Comparison of ENCODE assay signal across 9 cellular contexts in the genomic region with DNA sequence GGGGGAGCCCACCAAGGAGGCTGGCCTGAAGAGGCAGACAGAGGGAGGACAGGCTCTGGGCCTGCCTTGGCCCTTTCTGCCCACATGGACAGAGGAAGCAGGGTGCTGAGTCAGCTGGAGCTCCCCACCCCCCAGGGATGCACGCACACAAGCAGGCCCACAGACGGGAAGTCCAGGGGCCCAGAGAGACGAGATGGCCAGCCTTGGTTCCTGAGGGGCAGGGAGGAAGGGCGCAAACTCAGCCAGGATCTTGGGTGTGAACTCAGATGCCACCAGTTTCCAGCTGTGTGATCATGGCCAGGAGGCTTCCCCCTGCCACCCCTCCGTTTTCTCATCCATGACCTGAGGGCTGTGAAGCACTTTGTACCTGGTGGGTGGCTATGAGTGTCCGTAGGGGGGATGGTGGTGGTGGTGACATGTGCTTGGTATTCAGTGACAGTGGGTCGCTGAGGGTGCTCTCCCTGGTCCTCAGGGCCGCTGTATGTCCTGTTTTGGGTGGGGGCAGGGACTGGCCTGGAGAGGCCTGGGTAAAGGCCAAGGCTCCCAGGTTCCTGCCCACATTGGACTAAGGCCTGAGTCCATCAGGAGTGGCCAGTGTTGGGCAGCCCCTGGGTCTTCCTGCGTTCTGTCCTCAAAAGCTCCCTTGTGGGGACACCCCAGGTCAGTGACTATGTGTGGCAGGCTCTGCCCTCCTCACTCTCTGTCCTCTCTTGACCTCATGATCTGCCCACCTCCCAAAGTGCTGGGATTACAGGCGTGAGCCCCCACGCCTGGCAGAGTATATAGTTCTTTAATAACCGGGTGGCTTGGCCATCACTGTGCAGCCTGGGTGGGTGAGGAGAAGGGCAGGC. TPM values are rescaled to one million over a fixed set of nuclear protein-coding genes. Genes with fewer than 3 reads are reported as not detected.
DNase-seq lines count a peak whose midpoint lies in the region; ATAC-seq and TF ChIP-seq lines count a peak whose summit lies in the region.
"Had no signal": no experiment of that assay in that cellular context is flagged by ENCODE, and none has a peak within 500 bp of the region (broad histone marks: within the 10 kb centered on the region; RNA-seq: fewer than 3 reads in every experiment).

No MANE protein-coding gene starts in this region.

- DNase-seq in AG08395 (ENCODE audit: low spot score) (peak; percentile 70), NB4 (ENCODE audit: low read depth) (peak; percentile 74), mesenchymal stem cell (peak; percentile 85), NCI-H524 treated with DMSO at 0.1 percent for 48 hours (lab: John Stamatoyannopoulos, UW) (no peak), COLO829 (ENCODE audit: low spot score) (no peak), NCI-H748 (lab: John Stamatoyannopoulos, UW; ENCODE audit: unreplicated experiment) (no peak)
- no peak for DNase-seq in central memory CD8-positive, alpha-beta T cell (ENCODE audit: low spot score in 2 of 2)

- no peaks in the 10 kb centered on the region for H3K9me3 ChIP-seq in mesenchymal stem cell (ENCODE audit: control insufficient read depth, low read length)

- H3K23ac ChIP-seq in mesenchymal stem cell (ENCODE audit: low read length in 2 of 2) = no peak overlapping the region

- peak overlapping the region; percentile 83 for H2BK120ac ChIP-seq in mesenchymal stem cell (ENCODE audit: low read depth, low read length)

- H3K4me1 ChIP-seq in mesenchymal stem cell (ENCODE audit: control insufficient read depth, insufficient read depth, low read depth, low read length) = peaks cover 66% of the 10 kb centered on the region

- H2AFZ ChIP-seq in mesenchymal stem cell (ENCODE audit: low read depth, low read length) = no peak overlapping the region

- H3K14ac ChIP-seq in mesenchymal stem cell (ENCODE audit: low read length in 2 of 2) = peak overlapping the region; percentile 78 to 88

- H4K8ac ChIP-seq in mesenchymal stem cell (ENCODE audit: low read length) = peak overlapping the region; percentile 92

- peak overlapping the region; percentile 89 for H2AK5ac ChIP-seq in mesenchymal stem cell (ENCODE audit: low read length, severe bottlenecking)

- H3K9ac ChIP-seq in mesenchymal stem cell (ENCODE audit: low read length) = peak overlapping the region; percentile 77

- peak overlapping the region; percentile 16 for H3K4me3 Mint-ChIP-seq in central memory CD8-positive, alpha-beta T cell

- TF ChIP-seq CTCF in NB4 (IDR thresholded peaks at IDR 0.05; ENCODE audit: low read depth, low read length) = no peak

- no peak for TF ChIP-seq POLR2A in NB4 (IDR thresholded peaks at IDR 0.05; ENCODE audit: extremely low read depth, insufficient read length)

- H3K4ac ChIP-seq in mesenchymal stem cell (ENCODE audit: low read depth in 1 of 2, low read length in 2 of 2) = peak overlapping the region; percentile 94 to 96

- H4K91ac ChIP-seq in mesenchymal stem cell (ENCODE audit: low read length) = peak overlapping the region; percentile 83

- H2BK5ac ChIP-seq in mesenchymal stem cell (ENCODE audit: low read depth, low read length, poor library complexity, severe bottlenecking) = peak overlapping the region; percentile 32

- peak overlapping the region; percentile 97 to 99 for H2BK12ac ChIP-seq in mesenchymal stem cell (ENCODE audit: low read length in 2 of 2)

- no peaks in the 10 kb centered on the region for H3K9me3 Mint-ChIP-seq in central memory CD8-positive, alpha-beta T cell
- H3K9me3 Mint-ChIP-seq: activated naive CD4-positive, alpha-beta T cell treated with anti-CD3 and anti-CD28 coated beads, Interleukin-2, amount 50 U/mL, for 72 hours had no signal

- H3K79me1 ChIP-seq in mesenchymal stem cell (replicated peaks; ENCODE audit: low read length, poor library complexity, severe bottlenecking) = peaks cover 1% of the 10 kb centered on the region

- H3K36me3 Mint-ChIP-seq in central memory CD8-positive, alpha-beta T cell (ENCODE audit: insufficient read depth) = no peaks in the 10 kb centered on the region
- H3K36me3 Mint-ChIP-seq: activated naive CD4-positive, alpha-beta T cell treated with anti-CD3 and anti-CD28 coated beads, Interleukin-2, amount 50 U/mL, for 72 hours had no signal

- H3K27ac ChIP-seq in mesenchymal stem cell (ENCODE audit: low read length, poor library complexity, severe bottlenecking) = peak overlapping the region; percentile 63

- H3K4me2 ChIP-seq in mesenchymal stem cell (ENCODE audit: low read length, poor library complexity, severe bottlenecking) = peak overlapping the region; percentile 73

- H3K27ac Mint-ChIP-seq in central memory CD8-positive, alpha-beta T cell (ENCODE audit: low read depth) = peak overlapping the region; percentile 44

- WGBS in mesenchymal stem cell = 65% methylated on average over 12 of the region's 12 CpGs

- peaks cover 0 to 36% of the 10 kb centered on the region in 2 experiments for H3K36me3 ChIP-seq in mesenchymal stem cell (ENCODE audit: control insufficient read depth in 1 of 2, insufficient read depth in 2 of 2, low read depth in 1 of 2, low read length in 2 of 2)

- H3K4me1 Mint-ChIP-seq in central memory CD8-positive, alpha-beta T cell = peaks cover 42% of the 10 kb centered on the region

- no peaks in the 10 kb centered on the region for H3K27me3 ChIP-seq in mesenchymal stem cell (ENCODE audit: control insufficient read depth in 1 of 2, insufficient read depth in 1 of 2, low read length in 2 of 2)

- H3K18ac ChIP-seq in mesenchymal stem cell (ENCODE audit: low read depth in 1 of 2, low read length in 2 of 2) = peak overlapping the region; percentile 97 to 99

- ATAC-seq in central memory CD8-positive, alpha-beta T cell (replicated peaks; ENCODE audit: extremely low read depth, poor library complexity, severe bottlenecking) = no peak
- no peak for ATAC-seq in HG03196 (IDR thresholded peaks at IDR 0.05; ENCODE audit: unreplicated experiment)

- H3K4me3 ChIP-seq in NB4 (ENCODE audit: low read depth, low read length) (no peak overlapping the region), mesenchymal stem cell (ENCODE audit: insufficient read depth in 1 of 2, low read depth in 1 of 2, low read length in 2 of 2) (peak overlapping the region in 1 of 2 experiments; percentile 78)

- no peaks in the 10 kb centered on the region for H3K27me3 Mint-ChIP-seq in central memory CD8-positive, alpha-beta T cell

- H2BK15ac ChIP-seq in mesenchymal stem cell (ENCODE audit: low read depth, poor library complexity, severe bottlenecking) = peak overlapping the region; percentile 83

RNA-seq across cellular contexts. Expression of a gene that starts 2.0 kb away (rescaled TPM):
- 25.7 TPM for polyA plus RNA-seq in mesenchymal stem cell (2013, experiment 1 of 2)
- 26.3 TPM for polyA plus RNA-seq in mesenchymal stem cell (2013, experiment 2 of 2)

RNA-seq across cellular contexts. Expression of a gene that starts 38.8 kb away (rescaled TPM):
- polyA plus RNA-seq in mesenchymal stem cell (2013, experiment 1 of 2) = 26.1 TPM
- 25.8 TPM for polyA plus RNA-seq in mesenchymal stem cell (2013, experiment 2 of 2)

RNA-seq across cellular contexts. Expression of a gene that starts 48.7 kb away (rescaled TPM):
- 336 TPM for polyA plus RNA-seq in mesenchymal stem cell (2013, experiment 1 of 2)
- 331 TPM for polyA plus RNA-seq in mesenchymal stem cell (2013, experiment 2 of 2)

Comparison
In these comparisons a context has a peak if more than half of its experiments do, and no peak if none do; other contexts are left out.
1. DNase-seq: peak in AG08395 (single experiment), NB4 (single experiment) and mesenchymal stem cell (single experiment); none in central memory CD8-positive, alpha-beta T cell (0 of 2), NCI-H524 treated with DMSO at 0.1 percent for 48 hours (single experiment), COLO829 (single experiment) and NCI-H748 (single experiment).